ENCODE assay signal across 19 cellular contexts in genomic region chr4:5656415-5656814, GRCh38.
"Had no signal": no experiment of that assay in that cellular context is flagged by ENCODE, and none has a peak within 500 bp of the region (broad histone marks: within the 10 kb centered on the region; RNA-seq: fewer than 3 reads in every experiment).

No MANE protein-coding gene starts in this region.

- H3K27ac ChIP-seq: heart right ventricle, parathyroid adenoma, psoas muscle, right lobe of liver, spleen, testis, tibial nerve, upper lobe of right lung had no signal

- H3K27me3 ChIP-seq: right lobe of liver, spleen, testis, tibial nerve, upper lobe of right lung had no signal

- H3K4me1 ChIP-seq: heart right ventricle, parathyroid adenoma, psoas muscle, right lobe of liver, spleen, testis, tibial nerve, upper lobe of right lung had no signal

- H3K9ac ChIP-seq: parathyroid adenoma had no signal

- DNase-seq: endodermal cell; heart right ventricle; left ventricle myocardium superior; mesenchymal stem cell; midbrain; psoas muscle; retina; right lobe of liver; spleen; stimulated activated CD4-positive, alpha-beta T cell treated with anti-CD3 and anti-CD28 coated beads, Interleukin-15, amount 100 ng/mL, for 24 hours; stimulated activated CD4-positive, alpha-beta T cell treated with anti-CD3 and anti-CD28 coated beads, Interleukin-1b, Interleukin-23, amount 100 ng/mL, for 48 hours; stimulated activated CD4-positive, alpha-beta T cell treated with anti-CD3 and anti-CD28 coated beads, Interleukin-4, amount 100 ng/mL, for 4 hours; stimulated activated naive B cell treated with anti-CD40 and anti-IgM and Interleukin-4, amounts not matched to agents 10 μg/mL and 1 μg/mL and 100 μg/mL, for 72 hours; stimulated activated naive CD8-positive, alpha-beta T cell treated with anti-CD3 and anti-CD28 coated beads, Interleukin-15, amount 100 ng/mL, for 72 hours; testis; upper lobe of right lung had no signal

- H2AFZ ChIP-seq: parathyroid adenoma had no signal

- H3K36me3 ChIP-seq: right lobe of liver had no signal

- H3K79me2 ChIP-seq: parathyroid adenoma had no signal

- H3K4me3 ChIP-seq: heart right ventricle, lung, psoas muscle, right lobe of liver, spleen, testis, tibial nerve, upper lobe of right lung had no signal

- H3K9me3 ChIP-seq: psoas muscle, right lobe of liver, testis, upper lobe of right lung had no signal
